Comparison of ENCODE assay signal across 9 cellular contexts in the genomic region with DNA sequence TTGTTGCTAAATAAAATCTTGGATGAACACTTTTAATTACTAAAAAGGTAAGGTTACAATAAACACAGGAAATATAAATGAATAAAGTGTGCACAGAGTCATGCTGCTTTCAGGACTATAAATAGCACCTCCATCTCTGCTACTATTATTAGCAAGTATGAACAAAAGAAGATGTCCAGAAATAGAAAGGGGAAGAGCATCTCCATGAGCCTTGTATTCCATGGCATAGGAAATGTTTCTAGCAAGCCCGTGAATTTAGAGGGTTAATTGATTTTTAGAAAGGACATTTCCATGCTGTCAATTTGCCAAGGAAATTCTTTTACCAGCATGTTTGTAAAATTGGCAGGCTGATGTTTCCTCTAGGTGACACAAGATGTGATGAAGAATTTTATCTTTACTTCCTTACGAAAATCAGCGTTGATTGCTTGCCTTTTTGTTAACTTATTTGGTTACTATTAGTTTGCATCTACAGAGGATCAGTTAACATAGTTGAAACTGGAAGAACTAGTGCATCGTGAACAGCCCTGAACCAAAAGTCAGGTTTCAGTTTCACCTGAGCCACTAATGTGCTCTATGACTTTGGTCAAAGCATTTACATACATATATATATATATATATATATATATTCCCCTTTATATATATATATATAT. TPM values are rescaled to one million over a fixed set of nuclear protein-coding genes. Genes with fewer than 3 reads are reported as not detected.
DNase-seq lines count a peak whose midpoint lies in the region; ATAC-seq and TF ChIP-seq lines count a peak whose summit lies in the region.
"Had no signal": no experiment of that assay in that cellular context is flagged by ENCODE, and none has a peak within 500 bp of the region (broad histone marks: within the 10 kb centered on the region; RNA-seq: fewer than 3 reads in every experiment).

No MANE protein-coding gene starts in this region.

- no peak overlapping the region for H3K4me3 Mint-ChIP-seq in osteocyte (ENCODE audit: unreplicated experiment)

- H3K4me1 Mint-ChIP-seq in osteocyte (ENCODE audit: unreplicated experiment): peaks cover 9% of the 10 kb centered on the region

- peak; percentile 45 to 66 for DNase-seq in lung microvascular endothelial cell (ENCODE audit: low read depth in 2 of 2)
- DNase-seq in amygdala (lab: John Stamatoyannopoulos, UW): no peak
- DNase-seq in activated T-cell treated with anti-CD3 and anti-CD28 coated beads for 4 hours: no peak
- no peak for DNase-seq in HK-2 (ENCODE audit: unreplicated experiment)
- DNase-seq in osteocyte (ENCODE audit: extremely low spot score, unreplicated experiment): no peak

- no peaks in the 10 kb centered on the region for H3K36me3 Mint-ChIP-seq in osteocyte (ENCODE audit: unreplicated experiment)

- no peak overlapping the region for H3K27ac Mint-ChIP-seq in osteocyte (ENCODE audit: unreplicated experiment)

- no peak for TF ChIP-seq CTCF in osteocyte (IDR thresholded peaks at IDR 0.05)

- peaks cover 66% of the 10 kb centered on the region for H3K27me3 Mint-ChIP-seq in osteocyte (ENCODE audit: unreplicated experiment)

- ATAC-seq in GM18873 (IDR thresholded peaks at IDR 0.05; ENCODE audit: low FRiP score, unreplicated experiment) (peak; percentile 95), GM21619 (IDR thresholded peaks at IDR 0.05; ENCODE audit: unreplicated experiment) (peak; percentile 98), HG03135 (IDR thresholded peaks at IDR 0.05; ENCODE audit: unreplicated experiment) (peak; percentile 87)

- H3K9me3 Mint-ChIP-seq in osteocyte (ENCODE audit: unreplicated experiment): no peaks in the 10 kb centered on the region

RNA-seq across cellular contexts. Expression of a gene that starts 45.3 kb away (rescaled TPM):
- total RNA-seq in lung microvascular endothelial cell (3.4 and 7.2 TPM in 2 replicates), osteocyte (not detected in 2 replicates)
- total RNA-seq: T-helper 2 cell treated with Interferon-gamma antibody and Interleukin-4, amounts not matched to agents 100 ng/mL and 5 ng/mL, for 36 hours had no signal

Comparison
In these comparisons a context has a peak if more than half of its experiments do, and no peak if none do; other contexts are left out.
1. DNase-seq: peak in lung microvascular endothelial cell (2 of 2); none in amygdala (0 of 56), activated T-cell treated with anti-CD3 and anti-CD28 coated beads for 4 hours (single experiment), HK-2 (single experiment) and osteocyte (single experiment).
2. Peak in every context shown above with its lines, with median percentiles within 50 percentile points of each other: ATAC-seq.